ENCODE assay signal across 14 cellular contexts in genomic region chr1:51689643-51690042, GRCh38.
DNase-seq lines count a peak whose midpoint lies in the region; ATAC-seq, FAIRE-seq and TF ChIP-seq lines count a peak whose summit lies in the region.
"Had no signal": no experiment of that assay in that cellular context is flagged by ENCODE, and none has a peak within 500 bp of the region (broad histone marks: within the 10 kb centered on the region; RNA-seq: fewer than 3 reads in every experiment).

No MANE protein-coding gene starts in this region.

- no peak overlapping the region for H2BK12ac ChIP-seq in H1 (ENCODE audit: low read depth, low read length)

- H3K4me1 ChIP-seq in HUES64 (ENCODE audit: insufficient read depth, low read length) (peaks cover 18% of the 10 kb centered on the region), H1 (replicated peaks in 1 of 4; ENCODE audit: control insufficient read depth in 3 of 4, insufficient read depth in 4 of 4, low read length in 3 of 4) (no peaks in the 10 kb centered on the region; a peak in 1 of 7 replicates), osteoblast (ENCODE audit: insufficient read depth, low read length) (peaks cover 30% of the 10 kb centered on the region), tibial nerve (peaks cover 0 to 58% (median 0%) of the 10 kb centered on the region in 4 donors)
- no peaks in the 10 kb centered on the region for H3K4me1 ChIP-seq in CD8-positive, alpha-beta T cell (ENCODE audit: insufficient read depth, low read length)

- H4K5ac ChIP-seq in H1 (ENCODE audit: insufficient read length, low read depth, low read length): no peak overlapping the region

- no peaks in the 10 kb centered on the region for H3K27me3 ChIP-seq in HUES64 (ENCODE audit: insufficient read depth, low read length)
- H3K27me3 ChIP-seq in H1 (replicated peaks in 1 of 4; ENCODE audit: control insufficient read depth in 3 of 4, extremely low read depth in 1 of 4, insufficient read depth in 3 of 4, low read length in 3 of 4): no peaks in the 10 kb centered on the region
- no peaks in the 10 kb centered on the region for H3K27me3 ChIP-seq in osteoblast (ENCODE audit: insufficient read depth, low read length)
- H3K27me3 ChIP-seq in tibial nerve: no peaks in the 10 kb centered on the region
- H3K27me3 ChIP-seq in CD8-positive, alpha-beta T cell (ENCODE audit: insufficient read depth, low read length): no peaks in the 10 kb centered on the region
- H3K27me3 ChIP-seq: Peyer's patch, uterus had no signal

- no peaks in the 10 kb centered on the region for H4K20me1 ChIP-seq in H1 (replicated peaks in 1 of 2; ENCODE audit: control insufficient read depth in 1 of 2, insufficient read depth in 2 of 2, low read length in 2 of 2)
- peaks cover 3% of the 10 kb centered on the region for H4K20me1 ChIP-seq in osteoblast (ENCODE audit: insufficient read depth, low read length)

- peaks cover 4% of the 10 kb centered on the region in 2 donors for H3K36me3 Mint-ChIP-seq in CD14-positive monocyte
- no peaks in the 10 kb centered on the region for H3K36me3 Mint-ChIP-seq in CD8-positive, alpha-beta T cell

- no peaks in the 10 kb centered on the region; the same call in 1 of the 2 replicates for H3K79me1 ChIP-seq in H1 (ENCODE audit: low read depth, low read length)

- peaks cover 0 to 2% (median 0%) of the 10 kb centered on the region in 7 donors for H3K9me3 Mint-ChIP-seq in CD14-positive monocyte
- H3K9me3 Mint-ChIP-seq in CD8-positive, alpha-beta T cell: no peaks in the 10 kb centered on the region
- H3K9me3 Mint-ChIP-seq: activated CD4-positive, alpha-beta T cell treated with anti-CD3 and anti-CD28 coated beads, Interleukin-2, amount 10 ng/mL, durations not matched to agents 7 days and 5 days had no signal

- no peak overlapping the region for H3K4ac ChIP-seq in H1 (replicated peaks; ENCODE audit: insufficient read length, low read depth, low read length)

- H3K18ac ChIP-seq in H1 (ENCODE audit: extremely low read depth, low read length): no peak overlapping the region

- ATAC-seq in CD8-positive, alpha-beta T cell: no peak
- no peak for ATAC-seq in HG02610 (IDR thresholded peaks at IDR 0.05; ENCODE audit: unreplicated experiment)
- ATAC-seq: HCT116 had no signal

- TF ChIP-seq CTCF in CD14-positive monocyte (IDR thresholded peaks at IDR 0.05): no peak
- TF ChIP-seq CTCF in H1 (IDR thresholded peaks at IDR 0.05; ENCODE audit: control extremely low read depth in 1 of 3, insufficient read depth in 1 of 3, low read depth in 1 of 3, low read length in 3 of 3): no peak
- TF ChIP-seq CTCF in osteoblast (IDR thresholded peaks at IDR 0.05; ENCODE audit: extremely low read depth, low read depth, low read length): no peak
- no peak for TF ChIP-seq CTCF in tibial nerve (IDR thresholded peaks at IDR 0.05)
- TF ChIP-seq CTCF in CD8-positive, alpha-beta T cell (IDR thresholded peaks at IDR 0.05): no peak

- H3K4me3 Mint-ChIP-seq in CD14-positive monocyte: no peak overlapping the region
- H3K4me3 Mint-ChIP-seq in CD8-positive, alpha-beta T cell: no peak overlapping the region
- H3K4me3 Mint-ChIP-seq: activated CD4-positive, alpha-beta T cell treated with anti-CD3 and anti-CD28 coated beads, Interleukin-2, amount 10 ng/mL, durations not matched to agents 7 days and 5 days had no signal

- no peak overlapping the region for H2AK5ac ChIP-seq in H1 (ENCODE audit: low read depth, low read length)

- H3K79me2 ChIP-seq in H1 (ENCODE audit: control insufficient read depth in 1 of 2, insufficient read depth in 2 of 2, low read length in 2 of 2) (no peaks in the 10 kb centered on the region), osteoblast (ENCODE audit: insufficient read depth, low read length) (peaks cover 27% of the 10 kb centered on the region)

- no peak overlapping the region for H2BK15ac ChIP-seq in H1 (ENCODE audit: low read length)

- H3K27ac ChIP-seq in HUES64 (ENCODE audit: low read depth, low read length) (0 out of 2 replicates have a peak overlapping the region, but pooled peaks have one; percentile 9), H1 (ENCODE audit: low read depth, low read length) (no peak overlapping the region), osteoblast (ENCODE audit: low read depth, low read length) (peak overlapping the region; percentile 70), substantia nigra (ENCODE audit: low read depth, low read length, poor library complexity, severe bottlenecking) (no peak overlapping the region), tibial nerve (peak overlapping the region in 1 of 4 donors; percentile 20)
- H3K27ac ChIP-seq in CD8-positive, alpha-beta T cell (ENCODE audit: low read depth, low read length): no peak overlapping the region
- H3K27ac ChIP-seq: Peyer's patch had no signal

- POLR2A ChIA-PET in H1 (lab: Charles Lee; ENCODE audit: partially characterized antibody): interaction anchor here (1.5 kb wide), 1 partner anchor 10 kb away, joined by 3 read pairs; no protein-coding TSS in a partner anchor
- POLR2A ChIA-PET in CD8-positive, alpha-beta T cell (lab: Charles Lee): no interaction called here

- H2BK5ac ChIP-seq in H1 (ENCODE audit: low read depth, low read length): no peak overlapping the region

- H3K4me3 ChIP-seq in HUES64 (ENCODE audit: low read length) (no peak overlapping the region), H1 (ENCODE audit: extremely low read depth in 1 of 4, insufficient read depth in 2 of 4, low read depth in 3 of 4, low read length in 4 of 4) (no peak overlapping the region), osteoblast (ENCODE audit: insufficient read depth, low read length) (no peak overlapping the region), tibial nerve (no peak overlapping the region)
- no peak overlapping the region for H3K4me3 ChIP-seq in CD8-positive, alpha-beta T cell (ENCODE audit: low read depth, low read length)
- H3K4me3 ChIP-seq: Peyer's patch, uterus had no signal

- TF ChIP-seq EP300 in H1 (IDR thresholded peaks at IDR 0.05; ENCODE audit: borderline replicate concordance in 1 of 2, low read depth in 2 of 2, low read length in 2 of 2) (no peak), tibial nerve (IDR thresholded peaks at IDR 0.05) (no peak)

- no peak overlapping the region for H2BK120ac ChIP-seq in H1 (replicated peaks; ENCODE audit: low read depth, low read length)

- H3K23ac ChIP-seq in H1 (ENCODE audit: insufficient read length): no peak overlapping the region

- no peak for FAIRE-seq in H1 (lab: Jason Lieb, UNC)

- H3K9ac ChIP-seq in HUES64 (ENCODE audit: low read depth, low read length) (no peak overlapping the region), H1 (replicated peaks in 1 of 4; ENCODE audit: extremely low read depth in 1 of 4, low read depth in 3 of 4, low read length in 3 of 4) (no peak overlapping the region)

- no peaks in the 10 kb centered on the region for H3K27me3 Mint-ChIP-seq in CD14-positive monocyte (ENCODE audit: low read depth in 3 of 3)
- H3K27me3 Mint-ChIP-seq in CD8-positive, alpha-beta T cell (ENCODE audit: low read depth): no peaks in the 10 kb centered on the region
- H3K27me3 Mint-ChIP-seq: activated CD4-positive, alpha-beta T cell treated with anti-CD3 and anti-CD28 coated beads, Interleukin-2, amount 10 ng/mL, durations not matched to agents 7 days and 5 days had no signal

- H2BK20ac ChIP-seq in H1 (ENCODE audit: low read length): no peak overlapping the region

- TF ChIP-seq POLR2A in H1 (IDR thresholded peaks at IDR 0.05; ENCODE audit: control extremely low read depth in 1 of 2, low read depth in 2 of 2, low read length in 2 of 2) (no peak), tibial nerve (IDR thresholded peaks at IDR 0.05) (no peak)

- intact Hi-C loops in CD14-positive monocyte (cut with micrococcal nuclease): loop anchor here in 1 of 2 donors (10.0 kb wide), 1 partner anchor 55 kb away; no protein-coding TSS in a partner anchor
- intact Hi-C loops in CD8-positive, alpha-beta T cell (cut with DNase I, micrococcal nuclease): no loop called here

- peak overlapping the region in 6 of 7 donors; percentile 53 to 89 (median 85) for H3K27ac Mint-ChIP-seq in CD14-positive monocyte
- H3K27ac Mint-ChIP-seq in CD8-positive, alpha-beta T cell: no peak overlapping the region
- H3K27ac Mint-ChIP-seq: activated CD4-positive, alpha-beta T cell treated with anti-CD3 and anti-CD28 coated beads, Interleukin-2, amount 10 ng/mL, durations not matched to agents 7 days and 5 days had no signal

- H3K56ac ChIP-seq in H1 (replicated peaks; ENCODE audit: insufficient read length, low read depth, low read length): no peak overlapping the region

- H3K4me2 ChIP-seq in H1 (ENCODE audit: insufficient read depth in 1 of 2, low read depth in 2 of 2, low read length in 2 of 2) (no peak overlapping the region), osteoblast (ENCODE audit: insufficient read depth, low read length) (no peak overlapping the region)

- no peak overlapping the region for H4K91ac ChIP-seq in H1 (replicated peaks; ENCODE audit: insufficient read length, low read length)

- H4K8ac ChIP-seq in H1 (ENCODE audit: extremely low read depth, insufficient read depth, low read length): no peak overlapping the region

- H3K9me3 ChIP-seq in HUES64 (ENCODE audit: insufficient read depth, low read depth, low read length) (no peaks in the 10 kb centered on the region), H1 (ENCODE audit: insufficient read depth in 2 of 2, low read depth in 1 of 2, low read length in 1 of 2) (no peaks in the 10 kb centered on the region), osteoblast (ENCODE audit: low read depth, low read length) (no peaks in the 10 kb centered on the region), tibial nerve (no peaks in the 10 kb centered on the region)
- no peaks in the 10 kb centered on the region for H3K9me3 ChIP-seq in CD8-positive, alpha-beta T cell (ENCODE audit: low read length)
- H3K9me3 ChIP-seq: Peyer's patch, uterus had no signal

- H3K36me3 ChIP-seq in HUES64 (ENCODE audit: insufficient read depth, low read length) (no peaks in the 10 kb centered on the region), H1 (ENCODE audit: control insufficient read depth in 2 of 4, insufficient read depth in 4 of 4, low read length in 3 of 4) (no peaks in the 10 kb centered on the region), osteoblast (ENCODE audit: insufficient read depth, low read length) (no peaks in the 10 kb centered on the region), tibial nerve (no peaks in the 10 kb centered on the region)
- no peaks in the 10 kb centered on the region for H3K36me3 ChIP-seq in CD8-positive, alpha-beta T cell (ENCODE audit: insufficient read depth, low read length)
- H3K36me3 ChIP-seq: Peyer's patch, uterus had no signal

- CTCF ChIA-PET in H1 (lab: Charles Lee; ENCODE audit: partially characterized antibody): no interaction called here
- CTCF ChIA-PET in CD8-positive, alpha-beta T cell (lab: Charles Lee): no interaction called here

- no peaks in the 10 kb centered on the region for H3K23me2 ChIP-seq in H1 (ENCODE audit: low read depth, low read length)

- H3K4me1 Mint-ChIP-seq in CD14-positive monocyte: peaks cover 27% of the 10 kb centered on the region
- H3K4me1 Mint-ChIP-seq in CD8-positive, alpha-beta T cell (ENCODE audit: low read depth): peaks cover 16% of the 10 kb centered on the region
- H3K4me1 Mint-ChIP-seq: activated CD4-positive, alpha-beta T cell treated with anti-CD3 and anti-CD28 coated beads, Interleukin-2, amount 10 ng/mL, durations not matched to agents 7 days and 5 days had no signal

- TF ChIP-seq RAD21 in H1 (IDR thresholded peaks at IDR 0.05 in 1 of 2, conservative IDR thresholded peaks at IDR 0.05 in 1 of 2; ENCODE audit: low read depth in 2 of 2, low read length in 2 of 2): no peak

- DNase-seq in CD14-positive monocyte (ENCODE audit: low spot score) (no peak), H1 (ENCODE audit: low read depth in 1 of 2, low spot score in 2 of 2) (no peak), osteoblast (ENCODE audit: insufficient read length, low spot score, missing footprints) (no peak), substantia nigra (lab: John Stamatoyannopoulos, UW) (no peak), tibial nerve (ENCODE audit: low spot score in 2 of 2) (no peak)
- DNase-seq in CD8-positive, alpha-beta T cell: no peak
- DNase-seq: activated CD4-positive, alpha-beta T cell treated with anti-CD3 and anti-CD28 coated beads, Interleukin-2, amount 10 ng/mL, durations not matched to agents 7 days and 5 days; amygdala; Peyer's patch; stimulated activated CD4-positive, alpha-beta T cell treated with anti-CD3 and anti-CD28 coated beads, Interleukin-1b, Interleukin-23, amount 100 ng/mL, for 48 hours; uterus had no signal

- no peak overlapping the region for H3K14ac ChIP-seq in H1 (ENCODE audit: insufficient read length)

- no peak overlapping the region for H2AFZ ChIP-seq in H1 (ENCODE audit: low read length)
- H2AFZ ChIP-seq in osteoblast (ENCODE audit: low read length): no peak overlapping the region

Comparison
In these comparisons a context has a peak if more than half of its experiments do, and no peak if none do; other contexts are left out.
1. H3K27ac ChIP-seq: peak in HUES64 (single experiment) and osteoblast (single experiment); none in H1 (single experiment), substantia nigra (single experiment) and CD8-positive, alpha-beta T cell (single experiment).